ENCODE assay signal across 21 cellular contexts in the genomic region with DNA sequence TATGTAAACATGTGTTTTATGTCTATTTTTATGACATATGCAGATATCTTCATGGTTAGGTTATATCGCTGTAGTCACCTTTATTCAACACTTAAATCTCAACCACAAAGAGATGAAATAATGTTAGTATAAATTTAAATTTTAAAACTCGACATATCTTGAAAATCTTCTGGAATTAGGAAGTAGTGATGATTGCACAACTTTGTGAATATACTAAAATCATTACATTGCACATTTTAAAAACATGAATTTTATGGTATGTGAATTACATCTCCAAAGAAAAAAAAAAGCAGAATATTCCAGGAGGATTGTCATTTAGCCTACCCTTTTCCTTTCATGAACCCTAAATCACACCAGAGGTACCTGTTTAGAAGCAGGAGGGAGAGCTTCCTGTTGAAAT. TPM values are rescaled to one million over a fixed set of nuclear protein-coding genes. Genes with fewer than 3 reads are reported as not detected.
DNase-seq lines count a peak whose midpoint lies in the region; ATAC-seq, FAIRE-seq and TF ChIP-seq lines count a peak whose summit lies in the region.
"Had no signal": no experiment of that assay in that cellular context is flagged by ENCODE, and none has a peak within 500 bp of the region (broad histone marks: within the 10 kb centered on the region; RNA-seq: fewer than 3 reads in every experiment).

No MANE protein-coding gene starts in this region.

- no peaks in the 10 kb centered on the region for H3K36me3 ChIP-seq in ascending aorta
- H3K36me3 ChIP-seq: BLaER1 had no signal

- ATAC-seq in GM21423 (IDR thresholded peaks at IDR 0.05; ENCODE audit: unreplicated experiment), result no peak
- ATAC-seq: GM12878, HCT116 had no signal

- H3K27me3 ChIP-seq in ascending aorta, result no peaks in the 10 kb centered on the region
- H3K27me3 ChIP-seq: BLaER1 had no signal

- no peak overlapping the region for H3K4me3 ChIP-seq in ascending aorta
- H3K4me3 ChIP-seq: BLaER1, GM12878, GM23248 had no signal

- intact Hi-C loops in ascending aorta (cut with DNase I), result no loop called here

- H3K4me1 ChIP-seq in ascending aorta, result peaks cover 0 to 13% of the 10 kb centered on the region in 2 donors

- no peaks in the 10 kb centered on the region for H3K9me3 ChIP-seq in ascending aorta
- H3K9me3 ChIP-seq: BLaER1, Caco-2 had no signal

- no peak overlapping the region for H3K27ac ChIP-seq in ascending aorta
- H3K27ac ChIP-seq: 22Rv1, BLaER1, C4-2B, GM23248 had no signal

- no peak for TF ChIP-seq CTCF in ascending aorta (IDR thresholded peaks at IDR 0.05)

- DNase-seq in NOMO-1 treated with DMSO at 0.1 percent for 48 hours (lab: John Stamatoyannopoulos, UW; ENCODE audit: unreplicated experiment) (peak; percentile 21), NOMO-1 treated with dmso at 0.1 percent for 144 hours (lab: John Stamatoyannopoulos, UW; ENCODE audit: unreplicated experiment) (no peak), middle frontal gyrus (ENCODE audit: extremely low spot score, low spot score) (peak; percentile 2), ascending aorta (ENCODE audit: low spot score in 2 of 2) (no peak)
- DNase-seq: Caco-2; CD4-positive, alpha-beta memory T cell; DMS 273 treated with DMSO at 0.1 percent for 48 hours; DMS79; EL; GDM1; GM23248; H9 had no signal

- peak; percentile 26 for FAIRE-seq in TTC549 (lab: Jason Lieb, UNC)
- FAIRE-seq: A204.1, GM12878, GM19239 had no signal

RNA-seq across cellular contexts. Expression of gene CACYBP, which starts 39.4 kb away (rescaled TPM):
- 77.4 TPM for total RNA-seq in ascending aorta

Comparison
In these comparisons a context has a peak if more than half of its experiments do, and no peak if none do; other contexts are left out.
1. DNase-seq: peak in NOMO-1 treated with DMSO at 0.1 percent for 48 hours (single experiment) and middle frontal gyrus (single experiment); none in NOMO-1 treated with dmso at 0.1 percent for 144 hours (single experiment) and ascending aorta (0 of 2).